10 cellular contexts compared by ENCODE assay signal in the genomic region with DNA sequence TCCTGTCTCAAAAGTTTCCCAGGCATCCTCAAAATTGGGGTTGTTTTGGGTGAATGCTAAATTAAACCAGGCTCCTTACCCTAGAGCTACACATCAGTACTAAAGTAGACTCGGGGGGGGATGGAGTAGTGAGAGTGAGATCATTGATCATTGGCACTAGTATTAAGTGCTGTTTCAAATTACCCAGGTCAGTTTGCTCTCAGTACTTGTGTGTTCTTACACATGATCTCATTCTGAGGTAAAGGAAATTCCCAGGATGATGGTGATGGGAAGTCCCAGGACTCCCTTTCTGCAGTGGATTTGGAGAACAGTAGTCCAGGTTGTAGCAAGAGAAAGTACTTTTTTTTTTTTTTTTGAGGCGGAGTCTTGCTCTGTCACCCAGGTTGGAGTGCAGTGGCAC. TPM values are rescaled to one million over a fixed set of nuclear protein-coding genes. Genes with fewer than 3 reads are reported as not detected.
DNase-seq lines count a peak whose midpoint lies in the region; ATAC-seq and TF ChIP-seq lines count a peak whose summit lies in the region.
"Had no signal": no experiment of that assay in that cellular context is flagged by ENCODE, and none has a peak within 500 bp of the region (broad histone marks: within the 10 kb centered on the region; RNA-seq: fewer than 3 reads in every experiment).

No MANE protein-coding gene starts in this region.

- no peaks in the 10 kb centered on the region for H3K27me3 Mint-ChIP-seq in activated CD4-positive, alpha-beta T cell treated with anti-CD3 and anti-CD28 coated beads for 36 hours

- H3K4me3 ChIP-seq in body of pancreas: no peak overlapping the region

- peaks cover 0 to 9% of the 10 kb centered on the region in 2 donors for H3K36me3 ChIP-seq in body of pancreas (replicated peaks in 1 of 2; ENCODE audit: insufficient read depth in 1 of 2, low read depth in 2 of 2)

- no peak for TF ChIP-seq CTCF in body of pancreas (IDR thresholded peaks at IDR 0.05)

- no peak overlapping the region for H3K27ac Mint-ChIP-seq in activated CD4-positive, alpha-beta T cell treated with anti-CD3 and anti-CD28 coated beads for 36 hours

- no peak for TF ChIP-seq POLR2A in body of pancreas (IDR thresholded peaks at IDR 0.05)

- H3K9me3 Mint-ChIP-seq in activated CD4-positive, alpha-beta T cell treated with anti-CD3 and anti-CD28 coated beads for 36 hours (ENCODE audit: low read depth): no peaks in the 10 kb centered on the region

- H3K4me1 ChIP-seq in body of pancreas: peaks cover 3% of the 10 kb centered on the region

- ATAC-seq in activated CD4-positive, alpha-beta T cell treated with anti-CD3 and anti-CD28 coated beads for 36 hours: peak; percentile 40
- ATAC-seq in body of pancreas (peak; percentile 63), GM21723 (IDR thresholded peaks at IDR 0.05; ENCODE audit: unreplicated experiment) (no peak)

- POLR2A ChIA-PET in activated CD4-positive, alpha-beta T cell treated with anti-CD3 and anti-CD28 coated beads for 36 hours (lab: Charles Lee): no interaction called here

- peaks cover 50% of the 10 kb centered on the region for H3K4me1 Mint-ChIP-seq in activated CD4-positive, alpha-beta T cell treated with anti-CD3 and anti-CD28 coated beads for 36 hours

- CTCF ChIA-PET in activated CD4-positive, alpha-beta T cell treated with anti-CD3 and anti-CD28 coated beads for 36 hours (lab: Charles Lee): interaction anchor here (1.0 kb wide), 1 partner anchor 58 kb away, joined by 4 read pairs; a partner anchor contains a TSS

- intact Hi-C loops in activated CD4-positive, alpha-beta T cell treated with anti-CD3 and anti-CD28 coated beads for 36 hours (cut with DNase I, micrococcal nuclease): no loop called here
- intact Hi-C loops in body of pancreas (cut with DNase I): no loop called here

- H3K36me3 Mint-ChIP-seq in activated CD4-positive, alpha-beta T cell treated with anti-CD3 and anti-CD28 coated beads for 36 hours (ENCODE audit: low read depth): peaks cover 64% of the 10 kb centered on the region

- H3K4me3 Mint-ChIP-seq in activated CD4-positive, alpha-beta T cell treated with anti-CD3 and anti-CD28 coated beads for 36 hours: no peak overlapping the region

- no peaks in the 10 kb centered on the region for H3K27me3 ChIP-seq in body of pancreas

- whole genome bisulfite sequencing in body of pancreas, 2 donors: 93% methylated on average over 2 of the region's 2 CpGs

- no peaks in the 10 kb centered on the region for H3K9me3 ChIP-seq in body of pancreas

- DNase-seq in activated CD4-positive, alpha-beta T cell treated with anti-CD3 and anti-CD28 coated beads for 36 hours: no peak
- DNase-seq in activated CD4-positive, alpha-beta T cell treated with anti-CD3 and anti-CD28 coated beads, Interleukin-2, amount 50 U/mL, for 4 hours: no peak
- DNase-seq in body of pancreas: no peak
- DNase-seq in renal cortical epithelial cell (ENCODE audit: low read depth): peak; percentile 40
- no peak for DNase-seq in RPMI8226
- DNase-seq: activated CD4-positive, alpha-beta T cell treated with anti-CD3 and anti-CD28 coated beads for 1 hour; activated gamma-delta T cell treated with Interleukin-2 at 50 U/mL for 16 hours; Kasumi-1; midbrain had no signal

- peak overlapping the region in 1 of 4 donors; percentile 24 for H3K27ac ChIP-seq in body of pancreas

RNA-seq across cellular contexts. Expression of a gene that starts 12.5 kb away (rescaled TPM):
- total RNA-seq in activated CD4-positive, alpha-beta T cell treated with anti-CD3 and anti-CD28 coated beads for 36 hours: 100 to 1,000 TPM; 104 to 122 TPM
- total RNA-seq in body of pancreas (10 to 100 TPM; 44.2 to 71.1 TPM), renal cortical epithelial cell (122 and 200 TPM in 2 replicates)

RNA-seq across cellular contexts. Expression of a gene that starts 26.7 kb away (rescaled TPM):
- total RNA-seq in activated CD4-positive, alpha-beta T cell treated with anti-CD3 and anti-CD28 coated beads for 36 hours: 10 to 100 TPM; 14.7 to 14.8 TPM
- 10 to 100 TPM; 13.2 to 22.6 TPM for total RNA-seq in body of pancreas
- total RNA-seq in renal cortical epithelial cell: 16.1 and 26.7 TPM in 2 replicates

RNA-seq across cellular contexts. Expression of a gene that starts 34.6 kb away (rescaled TPM):
- total RNA-seq in activated CD4-positive, alpha-beta T cell treated with anti-CD3 and anti-CD28 coated beads for 36 hours: 100 to 1,000 TPM; 122 to 137 TPM
- 10 to 100 TPM; 29.8 to 37.6 TPM for total RNA-seq in body of pancreas
- 17.9 and 36.4 TPM in 2 replicates for total RNA-seq in renal cortical epithelial cell

RNA-seq across cellular contexts. Expression of a gene that starts 58.0 kb away (rescaled TPM):
- 10 to 100 TPM; 16.3 to 24.0 TPM for total RNA-seq in activated CD4-positive, alpha-beta T cell treated with anti-CD3 and anti-CD28 coated beads for 36 hours
- total RNA-seq in body of pancreas: 10 to 100 TPM; 26.5 to 33.9 TPM
- 21.0 and 23.8 TPM in 2 replicates for total RNA-seq in renal cortical epithelial cell

RNA-seq across cellular contexts. Expression of a gene that starts 58.1 kb away (rescaled TPM):
- under 1 TPM; 0.09 to 0.14 TPM for total RNA-seq in activated CD4-positive, alpha-beta T cell treated with anti-CD3 and anti-CD28 coated beads for 36 hours
- total RNA-seq in body of pancreas (under 1 TPM in 1 of 2 donors, not detected in 1; under 0.01 TPM), renal cortical epithelial cell (0.35 and 0.80 TPM in 2 replicates)
